ENCODE assay signal across 8 cellular contexts in genomic region chr1:44405804-44406743, GRCh38. TPM values are rescaled to one million over a fixed set of nuclear protein-coding genes. Genes with fewer than 3 reads are reported as not detected.
DNase-seq lines count a peak whose midpoint lies in the region; ATAC-seq and TF ChIP-seq lines count a peak whose summit lies in the region.

No MANE protein-coding gene starts in this region.

- ATAC-seq in HG03135 (IDR thresholded peaks at IDR 0.05; ENCODE audit: unreplicated experiment), result no peak

- H3K36me3 ChIP-seq in SJCRH30, result no peaks in the 10 kb centered on the region

- H3K27ac Mint-ChIP-seq in type B pancreatic cell, result peak overlapping the region; percentile 84

- H3K4me1 ChIP-seq in SJCRH30 (no peaks in the 10 kb centered on the region), mononuclear cell (ENCODE audit: insufficient read depth, low read length) (peaks cover 49% of the 10 kb centered on the region)

- H3K27me3 ChIP-seq in SJCRH30 (0 out of 2 replicates have a peak, but pooled peaks cover 5% of the 10 kb centered on the region), mononuclear cell (ENCODE audit: insufficient read depth, low read length) (peaks cover 79% of the 10 kb centered on the region)

- H3K9me3 ChIP-seq in SJCRH30 (replicated peaks), result no peaks in the 10 kb centered on the region
- H3K9me3 ChIP-seq in mononuclear cell (ENCODE audit: low read depth, low read length), result no peaks in the 10 kb centered on the region

- H3K27ac ChIP-seq in SJCRH30 (no peak overlapping the region), cingulate gyrus (ENCODE audit: low read depth, low read length) (peak overlapping the region; percentile 81)

- no peaks in the 10 kb centered on the region for H3K36me3 Mint-ChIP-seq in type B pancreatic cell

- no peaks in the 10 kb centered on the region for H3K9me3 Mint-ChIP-seq in type B pancreatic cell

- H3K27me3 Mint-ChIP-seq in type B pancreatic cell, result peaks cover 44% of the 10 kb centered on the region

- TF ChIP-seq CTCF in type B pancreatic cell (conservative IDR thresholded peaks at IDR 0.05), result no peak

- DNase-seq in NCI-H1092 treated with DMSO at 0.1 percent for 48 hours (lab: John Stamatoyannopoulos, UW), result peak; percentile 12
- DNase-seq in NCI-H1092 (lab: John Stamatoyannopoulos, UW), result no peak
- no peak for DNase-seq in SJCRH30
- DNase-seq in type B pancreatic cell (ENCODE audit: extremely low spot score, unreplicated experiment), result no peak
- DNase-seq in amniotic stem cell (lab: John Stamatoyannopoulos, UW), result no peak

- H3K4me3 ChIP-seq in SJCRH30 (peak overlapping the region; percentile 45), mononuclear cell (ENCODE audit: low read length) (peak overlapping the region; percentile 43)

- peaks cover 22% of the 10 kb centered on the region for H3K4me1 Mint-ChIP-seq in type B pancreatic cell (ENCODE audit: unreplicated experiment)

- peak overlapping the region; percentile 95 for H3K4me3 Mint-ChIP-seq in type B pancreatic cell

RNA-seq across cellular contexts. Expression of gene RNF220, which starts 1.0 kb away (rescaled TPM):
- 89.4 and 94.9 TPM in 2 replicates for total RNA-seq in SJCRH30 (2014; rRNA removed; shearing (Covaris generic))
- total RNA-seq in mononuclear cell (61.4 TPM), type B pancreatic cell (ENCODE audit: low replicate concordance) (87.1 and 101 TPM in 2 replicates)

RNA-seq across cellular contexts. Expression of gene ERI3, which starts 51.0 kb away (rescaled TPM):
- total RNA-seq in SJCRH30 (2014; rRNA removed; shearing (Covaris generic)), result 64.8 TPM in 2 replicates
- total RNA-seq in mononuclear cell (11.3 TPM), type B pancreatic cell (ENCODE audit: low replicate concordance) (54.7 and 72.7 TPM in 2 replicates)
